Comparison of ENCODE assay signal across 19 cellular contexts in genomic region chr13:19681517-19681916, GRCh38. TPM values are rescaled to one million over a fixed set of nuclear protein-coding genes. Genes with fewer than 3 reads are reported as not detected.
DNase-seq lines count a peak whose midpoint lies in the region; ATAC-seq and TF ChIP-seq lines count a peak whose summit lies in the region.
"Had no signal": no experiment of that assay in that cellular context is flagged by ENCODE, and none has a peak within 500 bp of the region (broad histone marks: within the 10 kb centered on the region; RNA-seq: fewer than 3 reads in every experiment).

No MANE protein-coding gene starts in this region.

- no peak for TF ChIP-seq CTCF in A673 (conservative IDR thresholded peaks at IDR 0.05; ENCODE audit: low read depth, low read length)
- no peak for TF ChIP-seq CTCF in progenitor cell of endocrine pancreas (IDR thresholded peaks at IDR 0.05; ENCODE audit: unreplicated experiment)

- CTCF ChIA-PET in A673 (lab: Charles Lee): no interaction called here
- CTCF ChIA-PET in activated CD8-positive, alpha-beta T cell treated with anti-CD3 and anti-CD28 coated beads, Interleukin-2, amount 10 ng/mL, durations not matched to agents 7 days and 5 days (lab: Charles Lee): interaction anchor here (1.0 kb wide), 1 partner anchor 8 kb away, joined by 3 read pairs; no protein-coding TSS in a partner anchor

- intact Hi-C loops in A673 (cut with micrococcal nuclease; ENCODE audit: unreplicated experiment): no loop called here

- H3K27ac Mint-ChIP-seq in activated CD8-positive, alpha-beta T cell treated with anti-CD3 and anti-CD28 coated beads, Interleukin-2, amount 10 ng/mL, durations not matched to agents 7 days and 5 days: no peak overlapping the region
- no peak overlapping the region for H3K27ac Mint-ChIP-seq in progenitor cell of endocrine pancreas

- POLR2A ChIA-PET in A673 (lab: Charles Lee; ENCODE audit: low non-redundant PET): no interaction called here
- POLR2A ChIA-PET in activated CD8-positive, alpha-beta T cell treated with anti-CD3 and anti-CD28 coated beads, Interleukin-2, amount 10 ng/mL, durations not matched to agents 7 days and 5 days (lab: Charles Lee): interaction anchor here (0.6 to 1.0 kb wide), 2 partner anchors 153 to 183 kb away, joined by 3 read pairs; partner anchors contain the start of gene ZMYM5

- H3K36me3 Mint-ChIP-seq in activated CD8-positive, alpha-beta T cell treated with anti-CD3 and anti-CD28 coated beads, Interleukin-2, amount 10 ng/mL, durations not matched to agents 7 days and 5 days (ENCODE audit: low read depth): peaks cover 35% of the 10 kb centered on the region
- H3K36me3 Mint-ChIP-seq in progenitor cell of endocrine pancreas (ENCODE audit: insufficient read depth): peaks cover 2% of the 10 kb centered on the region

- H3K36me3 ChIP-seq in A673 (ENCODE audit: insufficient read depth, low read length, poor library complexity, severe bottlenecking): peaks cover 6% of the 10 kb centered on the region
- H3K36me3 ChIP-seq in H7 (replicated peaks; ENCODE audit: control insufficient read depth, insufficient read depth, low read length): peaks cover 2% of the 10 kb centered on the region
- H3K36me3 ChIP-seq: uterus had no signal

- peaks cover 10% of the 10 kb centered on the region for H3K4me1 Mint-ChIP-seq in activated CD8-positive, alpha-beta T cell treated with anti-CD3 and anti-CD28 coated beads, Interleukin-2, amount 10 ng/mL, durations not matched to agents 7 days and 5 days (ENCODE audit: low read depth)
- H3K4me1 Mint-ChIP-seq in progenitor cell of endocrine pancreas (ENCODE audit: low read depth): peaks cover 15% of the 10 kb centered on the region

- peak; percentile 30 for ATAC-seq in activated CD8-positive, alpha-beta T cell treated with anti-CD3 and anti-CD28 coated beads, Interleukin-2, amount 10 ng/mL, durations not matched to agents 7 days and 5 days
- ATAC-seq in GM21825 (IDR thresholded peaks at IDR 0.05; ENCODE audit: unreplicated experiment) (no peak), GM21723 (IDR thresholded peaks at IDR 0.05; ENCODE audit: unreplicated experiment) (no peak)

- no peaks in the 10 kb centered on the region for H3K9me3 ChIP-seq in A673 (ENCODE audit: low read depth, low read length, poor library complexity, severe bottlenecking)
- H3K9me3 ChIP-seq: uterus had no signal

- H3K4me3 Mint-ChIP-seq in activated CD8-positive, alpha-beta T cell treated with anti-CD3 and anti-CD28 coated beads, Interleukin-2, amount 10 ng/mL, durations not matched to agents 7 days and 5 days: no peak overlapping the region
- no peak overlapping the region for H3K4me3 Mint-ChIP-seq in progenitor cell of endocrine pancreas (ENCODE audit: low read depth)

- H3K9me3 Mint-ChIP-seq in activated CD8-positive, alpha-beta T cell treated with anti-CD3 and anti-CD28 coated beads, Interleukin-2, amount 10 ng/mL, durations not matched to agents 7 days and 5 days (ENCODE audit: insufficient read depth): no peaks in the 10 kb centered on the region
- H3K9me3 Mint-ChIP-seq in progenitor cell of endocrine pancreas (ENCODE audit: low read depth): no peaks in the 10 kb centered on the region

- H3K27ac ChIP-seq in A673 (ENCODE audit: low read depth, low read length, poor library complexity, severe bottlenecking): no peak overlapping the region
- H3K27ac ChIP-seq: cardiac muscle cell, uterus had no signal

- peaks cover 8% of the 10 kb centered on the region for H3K4me1 ChIP-seq in A673 (ENCODE audit: insufficient read depth, low read length, poor library complexity, severe bottlenecking)
- H3K4me1 ChIP-seq: uterus had no signal

- no peaks in the 10 kb centered on the region for H3K27me3 Mint-ChIP-seq in activated CD8-positive, alpha-beta T cell treated with anti-CD3 and anti-CD28 coated beads, Interleukin-2, amount 10 ng/mL, durations not matched to agents 7 days and 5 days (ENCODE audit: low read depth)
- H3K27me3 Mint-ChIP-seq in progenitor cell of endocrine pancreas: no peaks in the 10 kb centered on the region

- H3K27me3 ChIP-seq in A673 (replicated peaks; ENCODE audit: insufficient read depth, low read depth, low read length, poor library complexity): no peaks in the 10 kb centered on the region
- H3K27me3 ChIP-seq in H7 (ENCODE audit: control insufficient read depth, insufficient read depth, low read length): no peaks in the 10 kb centered on the region
- H3K27me3 ChIP-seq: cardiac muscle cell, uterus had no signal

- no TSS peak for BruUV-seq in A673 (replicated peaks; lab: Mats Ljungman, UMichigan)

- H3K4me3 ChIP-seq in A673 (ENCODE audit: low read depth, low read length, poor library complexity, severe bottlenecking) (no peak overlapping the region), H7 (ENCODE audit: insufficient read depth, low read depth, low read length) (no peak overlapping the region)
- H3K4me3 ChIP-seq: cardiac muscle cell, uterus had no signal

- DNase-seq in A673 (ENCODE audit: low spot score) (peak; percentile 60), H7 (peak; percentile 44), iPS DF 4.7 (ENCODE audit: extremely low read depth, low spot score) (peak; percentile 36), RKO (ENCODE audit: low spot score) (no peak), progenitor cell of endocrine pancreas (ENCODE audit: low spot score, unreplicated experiment) (no peak)
- DNase-seq in activated CD8-positive, alpha-beta T cell treated with anti-CD3 and anti-CD28 coated beads, Interleukin-2, amount 10 ng/mL, durations not matched to agents 7 days and 5 days: peak; percentile 15
- DNase-seq: activated CD4-positive, alpha-beta T cell treated with anti-CD3 and anti-CD28 coated beads, Interleukin-2, amount 50 U/mL, for 48 hours; activated gamma-delta T cell; effector CD8-positive, alpha-beta T cell; GF-D8; Karpas-422; NCI-H1417; NCI-H345; SHP77; stimulated activated CD4-positive, alpha-beta T cell treated with anti-CD3 and anti-CD28 coated beads, Interleukin-15, amount 100 ng/mL, for 24 hours; uterus had no signal

RNA-seq across cellular contexts. Expression of gene MPHOSPH8, which starts 48.1 kb away (rescaled TPM):
- 29.1 and 32.3 TPM in 2 replicates for total RNA-seq in A673 (2021)
- total RNA-seq in H7 (2014; rRNA removed; shearing (Covaris generic)): 5.2 and 6.0 TPM in 2 replicates
- total RNA-seq in activated CD8-positive, alpha-beta T cell treated with anti-CD3 and anti-CD28 coated beads, Interleukin-2, amount 10 ng/mL, durations not matched to agents 7 days and 5 days: 10 to 100 TPM; 32.1 to 32.6 TPM
- 27.3 and 29.5 TPM in 2 replicates for total RNA-seq in progenitor cell of endocrine pancreas

Comparison
In these comparisons a context has a peak if more than half of its experiments do, and no peak if none do; other contexts are left out.
1. DNase-seq: peak in A673 (single experiment), H7 (single experiment), activated CD8-positive, alpha-beta T cell treated with anti-CD3 and anti-CD28 coated beads, Interleukin-2, amount 10 ng/mL, durations not matched to agents 7 days and 5 days (single experiment) and iPS DF 4.7 (single experiment); none in RKO (single experiment) and progenitor cell of endocrine pancreas (single experiment).